Comparison of ENCODE assay signal across 28 cellular contexts in genomic region chr1:164813781-164814180, GRCh38.
"Had no signal": no experiment of that assay in that cellular context is flagged by ENCODE, and none has a peak within 500 bp of the region (broad histone marks: within the 10 kb centered on the region; RNA-seq: fewer than 3 reads in every experiment).

No MANE protein-coding gene starts in this region.

- H3K27ac ChIP-seq: adrenal gland, body of pancreas, epithelial cell of prostate, esophagus squamous epithelium had no signal

- H3K27me3 Mint-ChIP-seq: activated CD4-positive, alpha-beta memory T cell treated with anti-CD3 and anti-CD28 coated beads, Interleukin-2, amount 10 ng/mL, durations not matched to agents 7 days and 5 days; activated CD4-positive, alpha-beta T cell treated with anti-CD3 and anti-CD28 coated beads, Interleukin-2, amount 10 ng/mL, durations not matched to agents 24 days and 14 days; activated naive CD8-positive, alpha-beta T cell treated with anti-CD3 and anti-CD28 coated beads for 36 hours; activated naive CD8-positive, alpha-beta T cell treated with anti-CD3 and anti-CD28 coated beads, Interleukin-2, amount 50 U/mL, for 24 hours; activated T-cell treated with anti-CD3 and anti-CD28 coated beads, Interleukin-2, amount 50 U/mL, for 24 hours; effector memory CD8-positive, alpha-beta T cell had no signal

- H3K9me3 Mint-ChIP-seq: activated CD4-positive, alpha-beta memory T cell treated with anti-CD3 and anti-CD28 coated beads, Interleukin-2, amount 10 ng/mL, durations not matched to agents 7 days and 5 days; activated CD4-positive, alpha-beta T cell treated with anti-CD3 and anti-CD28 coated beads, Interleukin-2, amount 10 ng/mL, durations not matched to agents 24 days and 14 days; activated naive CD4-positive, alpha-beta T cell treated with anti-CD3 and anti-CD28 coated beads for 36 hours; activated naive CD4-positive, alpha-beta T cell treated with anti-CD3 and anti-CD28 coated beads, Interleukin-2, amount 50 U/mL, for 24 hours; activated naive CD8-positive, alpha-beta T cell treated with anti-CD3 and anti-CD28 coated beads for 36 hours; activated naive CD8-positive, alpha-beta T cell treated with anti-CD3 and anti-CD28 coated beads, Interleukin-2, amount 50 U/mL, for 24 hours; activated T-cell treated with anti-CD3 and anti-CD28 coated beads, Interleukin-2, amount 50 U/mL, for 24 hours; activated T-helper 2 cell treated with anti-CD3 and anti-CD28 coated beads, Interferon-gamma antibody, Interleukin-2, Interleukin-4, amounts not matched to agents 10 μg/mL and 5 μg/mL and 100 μg/mL, durations not matched to agents 14 hours and 24 hours and 36 hours; effector memory CD8-positive, alpha-beta T cell had no signal

- H3K9me3 ChIP-seq: adrenal gland, body of pancreas, esophagus squamous epithelium had no signal

- H3K4me3 ChIP-seq: adrenal gland, body of pancreas, esophagus squamous epithelium had no signal

- H3K4me1 Mint-ChIP-seq: activated CD4-positive, alpha-beta memory T cell treated with anti-CD3 and anti-CD28 coated beads, Interleukin-2, amount 10 ng/mL, durations not matched to agents 7 days and 5 days; activated CD4-positive, alpha-beta T cell treated with anti-CD3 and anti-CD28 coated beads for 36 hours; activated CD4-positive, alpha-beta T cell treated with anti-CD3 and anti-CD28 coated beads, Interleukin-2, amount 10 ng/mL, durations not matched to agents 24 days and 14 days; activated naive CD4-positive, alpha-beta T cell treated with anti-CD3 and anti-CD28 coated beads, Interleukin-2, amount 50 U/mL, for 24 hours; activated naive CD8-positive, alpha-beta T cell treated with anti-CD3 and anti-CD28 coated beads for 36 hours; activated naive CD8-positive, alpha-beta T cell treated with anti-CD3 and anti-CD28 coated beads, Interleukin-2, amount 50 U/mL, for 24 hours had no signal

- ATAC-seq: activated CD4-positive, alpha-beta T cell treated with anti-CD3 and anti-CD28 coated beads for 36 hours; activated naive CD8-positive, alpha-beta T cell treated with anti-CD3 and anti-CD28 coated beads, Interleukin-2, amount 50 U/mL, for 24 hours; body of pancreas; effector memory CD8-positive, alpha-beta T cell had no signal

- H3K27ac Mint-ChIP-seq: activated CD4-positive, alpha-beta memory T cell treated with anti-CD3 and anti-CD28 coated beads, Interleukin-2, amount 10 ng/mL, durations not matched to agents 7 days and 5 days; activated CD4-positive, alpha-beta T cell treated with anti-CD3 and anti-CD28 coated beads for 36 hours; activated CD4-positive, alpha-beta T cell treated with anti-CD3 and anti-CD28 coated beads, Interleukin-2, amount 10 ng/mL, durations not matched to agents 24 days and 14 days; activated naive CD4-positive, alpha-beta T cell treated with anti-CD3 and anti-CD28 coated beads for 36 hours; activated naive CD4-positive, alpha-beta T cell treated with anti-CD3 and anti-CD28 coated beads, Interleukin-2, amount 50 U/mL, for 24 hours; activated naive CD8-positive, alpha-beta T cell treated with anti-CD3 and anti-CD28 coated beads for 36 hours; activated naive CD8-positive, alpha-beta T cell treated with anti-CD3 and anti-CD28 coated beads, Interleukin-2, amount 50 U/mL, for 24 hours; activated T-cell treated with anti-CD3 and anti-CD28 coated beads, Interleukin-2, amount 50 U/mL, for 24 hours; activated T-helper 2 cell treated with anti-CD3 and anti-CD28 coated beads, Interferon-gamma antibody, Interleukin-2, Interleukin-4, amounts not matched to agents 10 μg/mL and 5 μg/mL and 100 μg/mL, durations not matched to agents 14 hours and 24 hours and 36 hours; effector memory CD8-positive, alpha-beta T cell had no signal

- H3K36me3 Mint-ChIP-seq: activated naive CD4-positive, alpha-beta T cell treated with anti-CD3 and anti-CD28 coated beads, Interleukin-2, amount 50 U/mL, for 24 hours; activated naive CD8-positive, alpha-beta T cell treated with anti-CD3 and anti-CD28 coated beads for 36 hours had no signal

- DNase-seq: activated CD4-positive, alpha-beta memory T cell treated with anti-CD3 and anti-CD28 coated beads, Interleukin-2, amount 10 ng/mL, durations not matched to agents 7 days and 5 days; activated CD4-positive, alpha-beta T cell treated with anti-CD3 and anti-CD28 coated beads for 36 hours; activated CD4-positive, alpha-beta T cell treated with anti-CD3 and anti-CD28 coated beads, Interleukin-2, amount 10 ng/mL, durations not matched to agents 24 days and 14 days; activated CD4-positive, alpha-beta T cell treated with anti-CD3 and anti-CD28 coated beads, Interleukin-2, amount 50 U/mL, for 4 hours; activated CD4-positive, CD25-positive, alpha-beta regulatory T cell; activated CD4-positive, CD25-positive, alpha-beta regulatory T cell treated with anti-CD3 and anti-CD28 coated beads, Interleukin-2, amount 50 U/mL, for 72 hours; activated CD8-positive, alpha-beta memory T cell treated with anti-CD3 and anti-CD28 coated beads, Interleukin-2, amount 50 U/mL, for 48 hours; activated effector memory CD4-positive, alpha-beta T cell treated with anti-CD3 and anti-CD28 coated beads, Interleukin-2, amount 50 U/mL, for 16 hours; activated naive CD4-positive, alpha-beta T cell treated with anti-CD3 and anti-CD28 coated beads for 36 hours; activated naive CD8-positive, alpha-beta T cell treated with anti-CD3 and anti-CD28 coated beads for 36 hours; activated naive CD8-positive, alpha-beta T cell treated with anti-CD3 and anti-CD28 coated beads, Interleukin-2, amount 50 U/mL, for 24 hours; activated T-cell treated with anti-CD3 and anti-CD28 coated beads for 4 hours; activated T-cell treated with anti-CD3 and anti-CD28 coated beads, Interleukin-2, amount 50 U/mL, for 24 hours; adrenal gland; amygdala; aorta; body of pancreas; caudate nucleus; cortex of kidney; dermis blood vessel endothelial cell; effector CD4-positive, alpha-beta T cell; effector memory CD8-positive, alpha-beta T cell; esophagus squamous epithelium; head of caudate nucleus; T-helper 2 cell had no signal

- H3K4me3 Mint-ChIP-seq: activated CD4-positive, alpha-beta memory T cell treated with anti-CD3 and anti-CD28 coated beads, Interleukin-2, amount 10 ng/mL, durations not matched to agents 7 days and 5 days; activated CD4-positive, alpha-beta T cell treated with anti-CD3 and anti-CD28 coated beads for 36 hours; activated CD4-positive, alpha-beta T cell treated with anti-CD3 and anti-CD28 coated beads, Interleukin-2, amount 10 ng/mL, durations not matched to agents 24 days and 14 days; activated naive CD4-positive, alpha-beta T cell treated with anti-CD3 and anti-CD28 coated beads for 36 hours; activated naive CD4-positive, alpha-beta T cell treated with anti-CD3 and anti-CD28 coated beads, Interleukin-2, amount 50 U/mL, for 24 hours; activated naive CD8-positive, alpha-beta T cell treated with anti-CD3 and anti-CD28 coated beads for 36 hours; activated naive CD8-positive, alpha-beta T cell treated with anti-CD3 and anti-CD28 coated beads, Interleukin-2, amount 50 U/mL, for 24 hours; activated T-cell treated with anti-CD3 and anti-CD28 coated beads, Interleukin-2, amount 50 U/mL, for 24 hours; effector memory CD8-positive, alpha-beta T cell had no signal
